ENCODE assay signal across 29 cellular contexts in the genomic region with DNA sequence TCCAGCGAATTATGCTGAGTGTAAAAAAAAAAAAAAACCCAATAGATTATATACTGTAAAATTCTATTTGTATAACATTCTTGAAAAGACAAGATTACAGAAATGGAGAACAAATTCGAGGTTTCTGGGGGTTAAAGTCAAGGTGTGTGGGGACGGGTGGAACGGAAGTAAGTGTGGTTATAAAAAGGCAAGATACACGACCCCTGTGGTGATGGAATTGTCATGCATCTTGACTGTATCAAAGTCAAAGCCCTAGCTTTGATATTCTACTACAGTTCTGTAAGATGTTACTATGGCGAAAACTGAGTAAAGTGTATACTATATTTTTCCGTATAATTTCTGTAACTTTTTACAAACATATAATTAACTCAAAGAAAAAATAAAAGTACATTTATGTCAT.
A peak's percentile ranks its signal among the peaks of the same experiment; 100 is the strongest.
DNase-seq lines count a peak whose midpoint lies in the region; ATAC-seq, FAIRE-seq and TF ChIP-seq lines count a peak whose summit lies in the region.
"Had no signal": no experiment of that assay in that cellular context is flagged by ENCODE, and none has a peak within 500 bp of the region (broad histone marks: within the 10 kb centered on the region; RNA-seq: fewer than 3 reads in every experiment).

No MANE protein-coding gene starts in this region.

- POLR2A ChIA-PET in CD4-positive, alpha-beta memory T cell (lab: Charles Lee; ENCODE audit: partially characterized antibody) = no interaction called here

- no peaks in the 10 kb centered on the region for H3K27me3 ChIP-seq in iPS DF 6.9 (ENCODE audit: control insufficient read depth, insufficient read depth, low read length)
- no peaks in the 10 kb centered on the region for H3K27me3 ChIP-seq in CD4-positive, alpha-beta memory T cell (ENCODE audit: insufficient read depth, low read length)

- H3K4me1 ChIP-seq in iPS DF 6.9 (ENCODE audit: control insufficient read depth, insufficient read depth, low read length) = no peaks in the 10 kb centered on the region
- no peaks in the 10 kb centered on the region for H3K4me1 ChIP-seq in CD4-positive, alpha-beta memory T cell (ENCODE audit: insufficient read depth, low read length)

- no peak for ATAC-seq in HG03521 (IDR thresholded peaks at IDR 0.05; ENCODE audit: unreplicated experiment)

- no peaks in the 10 kb centered on the region for H3K9me3 ChIP-seq in iPS DF 6.9 (ENCODE audit: control insufficient read depth, insufficient read depth, low read length)
- no peaks in the 10 kb centered on the region for H3K9me3 ChIP-seq in CD4-positive, alpha-beta memory T cell (ENCODE audit: control insufficient read depth in 1 of 2, low read length in 2 of 2)

- H3K27ac ChIP-seq in iPS DF 6.9 (ENCODE audit: low read length) = no peak overlapping the region
- H3K27ac ChIP-seq in CD4-positive, alpha-beta memory T cell (ENCODE audit: low read depth, low read length) = no peak overlapping the region
- H3K27ac ChIP-seq: 22Rv1, C4-2B, KMS-11, PC-9, RWPE1 had no signal

- no peak overlapping the region for H3K27ac Mint-ChIP-seq in CD4-positive, alpha-beta memory T cell
- H3K27ac Mint-ChIP-seq: B cell had no signal

- intact Hi-C loops in CD4-positive, alpha-beta memory T cell (cut with micrococcal nuclease) = no loop called here

- H3K36me3 ChIP-seq in iPS DF 6.9 (ENCODE audit: control insufficient read depth, insufficient read depth, low read length) = no peaks in the 10 kb centered on the region
- H3K36me3 ChIP-seq in CD4-positive, alpha-beta memory T cell (ENCODE audit: insufficient read depth, low read length) = no peaks in the 10 kb centered on the region

- H3K4me1 Mint-ChIP-seq in CD4-positive, alpha-beta memory T cell = no peaks in the 10 kb centered on the region
- H3K4me1 Mint-ChIP-seq: B cell had no signal

- H3K4me3 ChIP-seq in iPS DF 6.9 (ENCODE audit: low read length) = no peak overlapping the region
- H3K4me3 ChIP-seq in CD4-positive, alpha-beta memory T cell (ENCODE audit: low read length in 2 of 2) = no peak overlapping the region
- H3K4me3 ChIP-seq: PC-9 had no signal

- no peak for TF ChIP-seq POLR2A in H54 (IDR thresholded peaks at IDR 0.05; ENCODE audit: low read depth, low read length)

- peaks cover 0 to 15% (median 9%) of the 10 kb centered on the region in 8 donors for H3K9me3 Mint-ChIP-seq in CD4-positive, alpha-beta memory T cell

- DNase-seq in NCI-H2227 (lab: John Stamatoyannopoulos, UW; ENCODE audit: unreplicated experiment) = peak; percentile 0
- DNase-seq in NCI-H2227 treated with DMSO at 0.1 percent for 48 hours (lab: John Stamatoyannopoulos, UW) = no peak
- peak; percentile 27 for DNase-seq in SK-N-DZ (ENCODE audit: low spot score)
- peak; percentile 2 for DNase-seq in iPS DF 6.9 (ENCODE audit: low read depth, low spot score)
- DNase-seq in H54 (ENCODE audit: insufficient read length, low spot score) = no peak
- DNase-seq in NCI-H345 treated with DMSO at 0.1 percent for 48 hours (lab: John Stamatoyannopoulos, UW; ENCODE audit: unreplicated experiment) = no peak
- DNase-seq in CD4-positive, alpha-beta memory T cell = no peak
- DNase-seq: Calu3; DMS79 treated with DMSO at 0.1 percent for 48 hours; GOT3; IMR-90; NCI-H1048; NCI-H1417; NCI-H187; NCI-H2081 treated with DMSO at 0.1 percent for 48 hours; NCI-H2171; NCI-H446; NCI-H524 treated with DMSO at 0.1 percent for 48 hours; NCI-H82; NK-92 treated with Interleukin-12 subunit alpha and Interleukin-12 subunit beta, amount 100 ng/mL, for 24 hours; PC-9; SHP77; T-helper 1 cell had no signal

- CTCF ChIA-PET in CD4-positive, alpha-beta memory T cell (lab: Charles Lee; ENCODE audit: partially characterized antibody) = no interaction called here

- no CpG with 5 or more reads among the region's 7 CpGs for WGBS in iPS DF 6.9 (ENCODE audit: insufficient coverage, insufficient read length)

- no peak overlapping the region for H3K4me3 Mint-ChIP-seq in CD4-positive, alpha-beta memory T cell
- H3K4me3 Mint-ChIP-seq: B cell had no signal

- H3K36me3 Mint-ChIP-seq in CD4-positive, alpha-beta memory T cell = no peaks in the 10 kb centered on the region

- no peaks in the 10 kb centered on the region for H3K27me3 Mint-ChIP-seq in CD4-positive, alpha-beta memory T cell
- H3K27me3 Mint-ChIP-seq: B cell had no signal

- no peak for FAIRE-seq in H54 (lab: Jason Lieb, UNC)

Comparison
In these comparisons a context has a peak if more than half of its experiments do, and no peak if none do; other contexts are left out.
1. DNase-seq: peak in NCI-H2227 (single experiment), SK-N-DZ (single experiment) and iPS DF 6.9 (single experiment); none in NCI-H2227 treated with DMSO at 0.1 percent for 48 hours (single experiment), H54 (single experiment), NCI-H345 treated with DMSO at 0.1 percent for 48 hours (single experiment) and CD4-positive, alpha-beta memory T cell (0 of 5).